26 cellular contexts compared by ENCODE assay signal in genomic region chr10:99387071-99387470, GRCh38. TPM values are rescaled to one million over a fixed set of nuclear protein-coding genes. Genes with fewer than 3 reads are reported as not detected.
"Had no signal": no experiment of that assay in that cellular context is flagged by ENCODE, and none has a peak within 500 bp of the region (broad histone marks: within the 10 kb centered on the region; RNA-seq: fewer than 3 reads in every experiment).

No MANE protein-coding gene starts in this region.

- H3K4me2 ChIP-seq: KMS-11 had no signal

- H3K9me3 Mint-ChIP-seq: IgD-negative memory B cell had no signal

- DNase-seq: Kasumi-1, MV-4-11, NCI-H1048, NCI-H1105, NCI-H1417 treated with DMSO at 0.1 percent for 48 hours, NCI-H146, NCI-H187, NCI-H2029, NCI-H2081 treated with DMSO at 0.1 percent for 48 hours, NCI-H2171, NCI-H226, NCI-H446, NCI-H510A, NCI-H524 treated with DMSO at 0.1 percent for 48 hours, NCI-H69, NCI-H774, SHP77, T-helper 1 cell had no signal

- H3K4me1 Mint-ChIP-seq: IgD-negative memory B cell had no signal

- H3K9me3 ChIP-seq: SJSA1 had no signal

- H3K36me3 Mint-ChIP-seq: IgD-negative memory B cell had no signal

- H3K27ac ChIP-seq: HL-60, KMS-11, RWPE1, SJSA1, SK-N-MC had no signal

- H3K4me3 Mint-ChIP-seq: IgD-negative memory B cell had no signal

- H3K4me3 ChIP-seq: K562, SJSA1, SK-N-MC had no signal

- ATAC-seq: K562 had no signal

- H3K27me3 ChIP-seq: SJSA1 had no signal

- H3K36me3 ChIP-seq: SJSA1 had no signal

- H3K9ac ChIP-seq: KMS-11 had no signal

RNA-seq across cellular contexts. Expression of gene CNNM1, which starts 57.9 kb away (rescaled TPM):
- total RNA-seq: K562, MCF 10A, SJSA1 had no signal
- polyA plus RNA-seq: IgD-negative memory B cell, K562 had no signal
